In the genomic region with DNA sequence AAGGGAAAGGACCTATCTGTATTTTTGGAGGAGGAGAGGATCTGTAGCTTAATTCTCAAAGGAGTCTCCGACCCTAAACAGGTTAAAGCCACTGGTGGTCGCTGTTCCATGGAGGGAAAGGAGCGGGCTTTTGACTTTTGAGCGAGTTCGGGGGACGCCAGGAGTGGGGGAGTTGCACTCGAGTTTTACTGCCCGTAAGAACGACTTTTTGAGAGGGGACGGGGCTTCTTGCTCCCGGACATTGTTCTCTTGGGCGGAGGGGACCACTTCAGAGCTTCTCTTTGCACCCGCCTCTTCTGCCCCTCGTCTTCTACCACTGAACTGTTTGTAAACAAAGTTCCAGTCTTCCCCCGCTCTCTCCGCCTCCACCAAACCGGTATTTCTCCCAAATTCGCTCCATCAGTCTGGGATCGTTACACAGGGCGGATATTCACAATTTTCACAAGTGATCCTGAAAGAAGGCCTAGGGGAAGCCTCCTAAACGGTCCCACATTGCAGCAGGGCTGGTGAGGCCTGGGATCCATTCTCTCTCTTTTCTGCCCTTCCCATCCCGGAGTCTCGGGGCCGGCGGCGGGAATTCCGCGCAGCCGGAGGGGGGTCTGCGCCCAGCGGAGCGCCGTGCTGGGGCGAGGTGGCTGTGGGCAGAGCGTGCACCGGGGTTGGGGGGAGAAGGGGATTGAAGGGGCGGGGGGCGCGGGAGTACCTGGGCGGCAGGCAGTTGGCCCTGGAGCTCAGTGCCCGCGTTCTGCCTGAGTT, we compare ENCODE assay signal across 8 cellular contexts.
DNase-seq lines count a peak whose midpoint lies in the region; ATAC-seq and TF ChIP-seq lines count a peak whose summit lies in the region.

No MANE protein-coding gene starts in this region.

- peaks cover 72 to 85% of the 10 kb centered on the region in 2 donors for H3K27me3 Mint-ChIP-seq in effector memory CD8-positive, alpha-beta T cell

- peak overlapping the region; percentile 33 for H3K4me3 ChIP-seq in retinal pigment epithelial cell (ENCODE audit: low read length)

- peaks cover 32 to 34% of the 10 kb centered on the region in 2 donors for H3K4me1 Mint-ChIP-seq in effector memory CD8-positive, alpha-beta T cell (ENCODE audit: low read depth in 2 of 2)

- peak overlapping the region; percentile 83 to 85 for H3K4me3 Mint-ChIP-seq in effector memory CD8-positive, alpha-beta T cell

- H3K36me3 Mint-ChIP-seq in effector memory CD8-positive, alpha-beta T cell (ENCODE audit: insufficient read depth) = peaks cover 55% of the 10 kb centered on the region

- H3K27ac Mint-ChIP-seq in effector memory CD8-positive, alpha-beta T cell = peak overlapping the region in 1 of 2 donors; percentile 46

- no peak for ATAC-seq in effector memory CD8-positive, alpha-beta T cell (replicated peaks)

- DNase-seq in NCI-H2196 treated with DMSO at 0.1 percent for 48 hours (lab: John Stamatoyannopoulos, UW; ENCODE audit: unreplicated experiment) = peak; percentile 7
- no peak for DNase-seq in NCI-H2196 (lab: John Stamatoyannopoulos, UW; ENCODE audit: unreplicated experiment)
- peak; percentile 58 for DNase-seq in NCI-H748 treated with DMSO at 0.1 percent for 48 hours (lab: John Stamatoyannopoulos, UW)
- no peak for DNase-seq in effector memory CD8-positive, alpha-beta T cell
- DNase-seq in retinal pigment epithelial cell (ENCODE audit: low read depth) = no peak
- DNase-seq in DMS153 treated with DMSO at 0.1 percent for 48 hours (lab: John Stamatoyannopoulos, UW; ENCODE audit: unreplicated experiment) = no peak
- DNase-seq in NCI-H2107 (lab: John Stamatoyannopoulos, UW) = no peak
- no peak for DNase-seq in NAMALWA (ENCODE audit: low spot score)

- TF ChIP-seq CTCF in retinal pigment epithelial cell (conservative IDR thresholded peaks at IDR 0.05; ENCODE audit: low read depth, low read length) = peak; percentile 28

- H3K9me3 Mint-ChIP-seq in effector memory CD8-positive, alpha-beta T cell = no peaks in the 10 kb centered on the region

Comparison
In these comparisons a context has a peak if more than half of its experiments do, and no peak if none do; other contexts are left out.
1. DNase-seq: peak in NCI-H2196 treated with DMSO at 0.1 percent for 48 hours (single experiment) and NCI-H748 treated with DMSO at 0.1 percent for 48 hours (single experiment); none in NCI-H2196 (single experiment), effector memory CD8-positive, alpha-beta T cell (0 of 3), retinal pigment epithelial cell (single experiment), DMS153 treated with DMSO at 0.1 percent for 48 hours (single experiment), NCI-H2107 (single experiment) and NAMALWA (single experiment).